1 cellular context compared by ENCODE assay signal in genomic region chr15:70078578-70079417, GRCh38.
TF ChIP-seq lines count a peak whose summit lies in the region.

No MANE protein-coding gene starts in this region.

TF ChIP-seq in HepG2, 621 proteins besides CTCF, POLR2A, EP300 and RAD21 (continued from another document and continues in another):
- TF ChIP-seq ZNF766 (CRISPR knock-in tag; IDR thresholded peaks at IDR 0.05; ENCODE audit: borderline replicate concordance) (no peak), IKZF5 (CRISPR knock-in tag; IDR thresholded peaks at IDR 0.05) (peak; percentile 70; the same call in 1 of the 2 replicates), CEBPG (CRISPR knock-in tag; IDR thresholded peaks at IDR 0.05) (peak; percentile 23; the same call in 1 of the 2 replicates), ATF4 (CRISPR knock-in tag; IDR thresholded peaks at IDR 0.05) (no peak), KLF6 (CRISPR knock-in tag; IDR thresholded peaks at IDR 0.05) (no peak), GLI4 (CRISPR knock-in tag; IDR thresholded peaks at IDR 0.05; ENCODE audit: borderline replicate concordance) (no peak), KMT2A (CRISPR knock-in tag; IDR thresholded peaks at IDR 0.05) (no peak; the same call in 1 of the 2 replicates), ZNF720 (CRISPR knock-in tag; IDR thresholded peaks at IDR 0.05) (no peak), ZKSCAN8 (CRISPR knock-in tag; IDR thresholded peaks at IDR 0.05; ENCODE audit: borderline replicate concordance) (peak; percentile 74; the same call in 1 of the 2 replicates), ZNF605 (CRISPR knock-in tag; IDR thresholded peaks at IDR 0.05) (peak; percentile 84), ZSCAN22 (CRISPR knock-in tag; IDR thresholded peaks at IDR 0.05) (peak; percentile 73; the same call in 1 of the 2 replicates), RCOR2 (CRISPR knock-in tag; IDR thresholded peaks at IDR 0.05) (peak; percentile 54; the same call in 1 of the 2 replicates), KLF12 (CRISPR knock-in tag; IDR thresholded peaks at IDR 0.05; ENCODE audit: borderline replicate concordance) (no peak; the same call in 1 of the 2 replicates), ZNF629 (CRISPR knock-in tag; conservative IDR thresholded peaks at IDR 0.05) (peak; percentile 10; the same call in 1 of the 2 replicates), ZNF431 (CRISPR knock-in tag; IDR thresholded peaks at IDR 0.05; ENCODE audit: borderline replicate concordance, low read depth) (no peak), HCFC1 (IDR thresholded peaks at IDR 0.05; ENCODE audit: low read depth, low read length) (no peak), MAFF (IDR thresholded peaks at IDR 0.05; ENCODE audit: low read depth, low read length) (peak; percentile 55), ZNF550 (CRISPR knock-in tag; IDR thresholded peaks at IDR 0.05; ENCODE audit: borderline replicate concordance) (no peak), PPARG (CRISPR knock-in tag; conservative IDR thresholded peaks at IDR 0.05) (peak; percentile 94), ZNF557 (CRISPR knock-in tag; IDR thresholded peaks at IDR 0.05) (no peak), ZMAT3 (CRISPR knock-in tag; conservative IDR thresholded peaks at IDR 0.05) (peak; percentile 67; the same call in 1 of the 2 replicates), HNRNPK (IDR thresholded peaks at IDR 0.05; ENCODE audit: low read depth, low read length, poor library complexity, severe bottlenecking) (no peak), NRL (CRISPR knock-in tag; IDR thresholded peaks at IDR 0.05; ENCODE audit: borderline replicate concordance) (peak; percentile 46; the same call in 1 of the 2 replicates), ZNF281 (CRISPR knock-in tag; IDR thresholded peaks at IDR 0.05; ENCODE audit: borderline replicate concordance) (peak; percentile 63; the same call in 1 of the 2 replicates), ZNF430 (CRISPR knock-in tag; IDR thresholded peaks at IDR 0.05) (0 out of 2 replicates have a peak, but pooled peaks have one; percentile 75), ZNF556 (CRISPR knock-in tag; IDR thresholded peaks at IDR 0.05; ENCODE audit: borderline replicate concordance) (peak; percentile 92; the same call in 1 of the 2 replicates), ZNF790 (CRISPR knock-in tag; IDR thresholded peaks at IDR 0.05; ENCODE audit: borderline replicate concordance) (no peak), ZNF230 (CRISPR knock-in tag; IDR thresholded peaks at IDR 0.05) (peak; percentile 46; the same call in 1 of the 2 replicates), RNF2 (conservative IDR thresholded peaks at IDR 0.05; ENCODE audit: low read depth) (0 out of 2 replicates have a peak, but pooled peaks have one; percentile 44), ZFP37 (CRISPR knock-in tag; IDR thresholded peaks at IDR 0.05; ENCODE audit: borderline replicate concordance) (peak; percentile 75), RXRB (CRISPR knock-in tag; IDR thresholded peaks at IDR 0.05; ENCODE audit: borderline replicate concordance) (peak; percentile 96), SMAD1 (CRISPR knock-in tag; IDR thresholded peaks at IDR 0.05; ENCODE audit: borderline replicate concordance, low read depth) (peak; percentile 56; the same call in 1 of the 2 replicates)
- TF ChIP-seq, protein P1, sequence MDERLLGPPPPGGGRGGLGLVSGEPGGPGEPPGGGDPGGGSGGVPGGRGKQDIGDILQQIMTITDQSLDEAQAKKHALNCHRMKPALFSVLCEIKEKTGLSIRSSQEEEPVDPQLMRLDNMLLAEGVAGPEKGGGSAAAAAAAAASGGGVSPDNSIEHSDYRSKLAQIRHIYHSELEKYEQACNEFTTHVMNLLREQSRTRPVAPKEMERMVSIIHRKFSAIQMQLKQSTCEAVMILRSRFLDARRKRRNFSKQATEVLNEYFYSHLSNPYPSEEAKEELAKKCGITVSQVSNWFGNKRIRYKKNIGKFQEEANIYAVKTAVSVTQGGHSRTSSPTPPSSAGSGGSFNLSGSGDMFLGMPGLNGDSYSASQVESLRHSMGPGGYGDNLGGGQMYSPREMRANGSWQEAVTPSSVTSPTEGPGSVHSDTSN (CRISPR knock-in tag; IDR thresholded peaks at IDR 0.05): 0 out of 2 replicates have a peak, but pooled peaks have one; percentile 28
- TF ChIP-seq, protein P2, sequence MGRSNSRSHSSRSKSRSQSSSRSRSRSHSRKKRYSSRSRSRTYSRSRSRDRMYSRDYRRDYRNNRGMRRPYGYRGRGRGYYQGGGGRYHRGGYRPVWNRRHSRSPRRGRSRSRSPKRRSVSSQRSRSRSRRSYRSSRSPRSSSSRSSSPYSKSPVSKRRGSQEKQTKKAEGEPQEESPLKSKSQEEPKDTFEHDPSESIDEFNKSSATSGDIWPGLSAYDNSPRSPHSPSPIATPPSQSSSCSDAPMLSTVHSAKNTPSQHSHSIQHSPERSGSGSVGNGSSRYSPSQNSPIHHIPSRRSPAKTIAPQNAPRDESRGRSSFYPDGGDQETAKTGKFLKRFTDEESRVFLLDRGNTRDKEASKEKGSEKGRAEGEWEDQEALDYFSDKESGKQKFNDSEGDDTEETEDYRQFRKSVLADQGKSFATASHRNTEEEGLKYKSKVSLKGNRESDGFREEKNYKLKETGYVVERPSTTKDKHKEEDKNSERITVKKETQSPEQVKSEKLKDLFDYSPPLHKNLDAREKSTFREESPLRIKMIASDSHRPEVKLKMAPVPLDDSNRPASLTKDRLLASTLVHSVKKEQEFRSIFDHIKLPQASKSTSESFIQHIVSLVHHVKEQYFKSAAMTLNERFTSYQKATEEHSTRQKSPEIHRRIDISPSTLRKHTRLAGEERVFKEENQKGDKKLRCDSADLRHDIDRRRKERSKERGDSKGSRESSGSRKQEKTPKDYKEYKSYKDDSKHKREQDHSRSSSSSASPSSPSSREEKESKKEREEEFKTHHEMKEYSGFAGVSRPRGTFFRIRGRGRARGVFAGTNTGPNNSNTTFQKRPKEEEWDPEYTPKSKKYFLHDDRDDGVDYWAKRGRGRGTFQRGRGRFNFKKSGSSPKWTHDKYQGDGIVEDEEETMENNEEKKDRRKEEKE (IDR thresholded peaks at IDR 0.05): no peak
- TF ChIP-seq, protein P3, sequence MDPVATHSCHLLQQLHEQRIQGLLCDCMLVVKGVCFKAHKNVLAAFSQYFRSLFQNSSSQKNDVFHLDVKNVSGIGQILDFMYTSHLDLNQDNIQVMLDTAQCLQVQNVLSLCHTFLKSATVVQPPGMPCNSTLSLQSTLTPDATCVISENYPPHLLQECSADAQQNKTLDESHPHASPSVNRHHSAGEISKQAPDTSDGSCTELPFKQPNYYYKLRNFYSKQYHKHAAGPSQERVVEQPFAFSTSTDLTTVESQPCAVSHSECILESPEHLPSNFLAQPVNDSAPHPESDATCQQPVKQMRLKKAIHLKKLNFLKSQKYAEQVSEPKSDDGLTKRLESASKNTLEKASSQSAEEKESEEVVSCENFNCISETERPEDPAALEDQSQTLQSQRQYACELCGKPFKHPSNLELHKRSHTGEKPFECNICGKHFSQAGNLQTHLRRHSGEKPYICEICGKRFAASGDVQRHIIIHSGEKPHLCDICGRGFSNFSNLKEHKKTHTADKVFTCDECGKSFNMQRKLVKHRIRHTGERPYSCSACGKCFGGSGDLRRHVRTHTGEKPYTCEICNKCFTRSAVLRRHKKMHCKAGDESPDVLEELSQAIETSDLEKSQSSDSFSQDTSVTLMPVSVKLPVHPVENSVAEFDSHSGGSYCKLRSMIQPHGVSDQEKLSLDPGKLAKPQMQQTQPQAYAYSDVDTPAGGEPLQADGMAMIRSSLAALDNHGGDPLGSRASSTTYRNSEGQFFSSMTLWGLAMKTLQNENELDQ (CRISPR knock-in tag; IDR thresholded peaks at IDR 0.05; ENCODE audit: borderline replicate concordance): no peak
- TF ChIP-seq, protein P4, sequence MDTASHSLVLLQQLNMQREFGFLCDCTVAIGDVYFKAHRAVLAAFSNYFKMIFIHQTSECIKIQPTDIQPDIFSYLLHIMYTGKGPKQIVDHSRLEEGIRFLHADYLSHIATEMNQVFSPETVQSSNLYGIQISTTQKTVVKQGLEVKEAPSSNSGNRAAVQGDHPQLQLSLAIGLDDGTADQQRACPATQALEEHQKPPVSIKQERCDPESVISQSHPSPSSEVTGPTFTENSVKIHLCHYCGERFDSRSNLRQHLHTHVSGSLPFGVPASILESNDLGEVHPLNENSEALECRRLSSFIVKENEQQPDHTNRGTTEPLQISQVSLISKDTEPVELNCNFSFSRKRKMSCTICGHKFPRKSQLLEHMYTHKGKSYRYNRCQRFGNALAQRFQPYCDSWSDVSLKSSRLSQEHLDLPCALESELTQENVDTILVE (CRISPR knock-in tag; IDR thresholded peaks at IDR 0.05): peak; percentile 32; the same call in 1 of the 2 replicates
- TF ChIP-seq, protein P5, sequence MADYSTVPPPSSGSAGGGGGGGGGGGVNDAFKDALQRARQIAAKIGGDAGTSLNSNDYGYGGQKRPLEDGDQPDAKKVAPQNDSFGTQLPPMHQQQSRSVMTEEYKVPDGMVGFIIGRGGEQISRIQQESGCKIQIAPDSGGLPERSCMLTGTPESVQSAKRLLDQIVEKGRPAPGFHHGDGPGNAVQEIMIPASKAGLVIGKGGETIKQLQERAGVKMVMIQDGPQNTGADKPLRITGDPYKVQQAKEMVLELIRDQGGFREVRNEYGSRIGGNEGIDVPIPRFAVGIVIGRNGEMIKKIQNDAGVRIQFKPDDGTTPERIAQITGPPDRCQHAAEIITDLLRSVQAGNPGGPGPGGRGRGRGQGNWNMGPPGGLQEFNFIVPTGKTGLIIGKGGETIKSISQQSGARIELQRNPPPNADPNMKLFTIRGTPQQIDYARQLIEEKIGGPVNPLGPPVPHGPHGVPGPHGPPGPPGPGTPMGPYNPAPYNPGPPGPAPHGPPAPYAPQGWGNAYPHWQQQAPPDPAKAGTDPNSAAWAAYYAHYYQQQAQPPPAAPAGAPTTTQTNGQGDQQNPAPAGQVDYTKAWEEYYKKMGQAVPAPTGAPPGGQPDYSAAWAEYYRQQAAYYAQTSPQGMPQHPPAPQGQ (CRISPR knock-in tag; IDR thresholded peaks at IDR 0.05; ENCODE audit: borderline replicate concordance): no peak; the same call in 1 of the 2 replicates
- TF ChIP-seq, protein P6, sequence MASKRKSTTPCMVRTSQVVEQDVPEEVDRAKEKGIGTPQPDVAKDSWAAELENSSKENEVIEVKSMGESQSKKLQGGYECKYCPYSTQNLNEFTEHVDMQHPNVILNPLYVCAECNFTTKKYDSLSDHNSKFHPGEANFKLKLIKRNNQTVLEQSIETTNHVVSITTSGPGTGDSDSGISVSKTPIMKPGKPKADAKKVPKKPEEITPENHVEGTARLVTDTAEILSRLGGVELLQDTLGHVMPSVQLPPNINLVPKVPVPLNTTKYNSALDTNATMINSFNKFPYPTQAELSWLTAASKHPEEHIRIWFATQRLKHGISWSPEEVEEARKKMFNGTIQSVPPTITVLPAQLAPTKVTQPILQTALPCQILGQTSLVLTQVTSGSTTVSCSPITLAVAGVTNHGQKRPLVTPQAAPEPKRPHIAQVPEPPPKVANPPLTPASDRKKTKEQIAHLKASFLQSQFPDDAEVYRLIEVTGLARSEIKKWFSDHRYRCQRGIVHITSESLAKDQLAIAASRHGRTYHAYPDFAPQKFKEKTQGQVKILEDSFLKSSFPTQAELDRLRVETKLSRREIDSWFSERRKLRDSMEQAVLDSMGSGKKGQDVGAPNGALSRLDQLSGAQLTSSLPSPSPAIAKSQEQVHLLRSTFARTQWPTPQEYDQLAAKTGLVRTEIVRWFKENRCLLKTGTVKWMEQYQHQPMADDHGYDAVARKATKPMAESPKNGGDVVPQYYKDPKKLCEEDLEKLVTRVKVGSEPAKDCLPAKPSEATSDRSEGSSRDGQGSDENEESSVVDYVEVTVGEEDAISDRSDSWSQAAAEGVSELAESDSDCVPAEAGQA (IDR thresholded peaks at IDR 0.05; ENCODE audit: low read depth): peak; percentile 63; the same call in 1 of the 2 replicates
- TF ChIP-seq, protein P6 (CRISPR knock-in tag; IDR thresholded peaks at IDR 0.05; ENCODE audit: borderline replicate concordance): no peak
